Comparison of ENCODE assay signal across 1 cellular context in the genomic region with DNA sequence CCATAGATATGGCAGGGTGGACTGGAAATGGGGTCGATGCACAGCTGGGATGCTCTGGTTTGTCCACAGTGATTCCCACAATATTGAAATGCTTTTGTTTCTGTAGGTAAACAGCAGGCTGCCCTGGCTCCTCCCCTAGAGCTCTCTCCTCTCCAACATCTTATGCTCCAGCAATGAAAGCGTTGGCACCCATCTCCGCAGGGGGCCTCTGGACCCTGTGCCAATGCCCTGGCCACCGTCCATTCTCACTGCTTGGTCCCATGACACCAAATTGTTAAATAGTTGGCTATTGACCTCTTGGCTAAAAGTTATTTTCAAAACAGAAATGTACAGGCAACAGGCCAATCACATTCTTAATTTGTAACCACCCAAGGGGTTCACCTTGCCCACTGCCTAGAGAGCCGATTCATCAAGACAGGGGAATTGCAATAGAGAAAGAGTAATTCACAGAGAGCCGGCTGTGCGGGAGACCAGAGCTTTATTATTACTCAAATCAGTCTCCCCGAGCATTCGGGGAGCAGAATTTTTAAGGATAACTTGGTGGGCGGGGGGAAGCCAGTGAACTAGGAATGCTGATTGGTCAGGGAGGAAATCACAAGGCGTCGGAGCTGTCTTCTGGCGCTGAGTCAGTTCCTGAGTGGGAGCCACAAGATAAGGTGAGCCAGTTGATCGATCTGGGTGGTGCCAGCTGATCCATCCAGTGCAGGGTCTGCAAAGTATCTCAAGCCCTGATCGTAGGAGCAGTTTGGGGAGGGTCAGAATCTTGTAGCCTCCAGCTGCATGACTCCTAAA.
TF ChIP-seq lines count a peak whose summit lies in the region.

No MANE protein-coding gene starts in this region.

TF ChIP-seq in K562, 482 proteins besides CTCF, POLR2A, EP300 and RAD21:
- TF ChIP-seq FOSL1 (tag; conservative IDR thresholded peaks at IDR 0.05) (peak; percentile 69), JUND (IDR thresholded peaks at IDR 0.05; ENCODE audit: borderline replicate concordance, low read depth, low read length) (no peak), JUND (tag; IDR thresholded peaks at IDR 0.05; ENCODE audit: borderline replicate concordance, low read depth, low read length) (peak; percentile 22; the same call in 1 of the 3 replicates), ARID1B (IDR thresholded peaks at IDR 0.05) (peak; percentile 26; the same call in 1 of the 2 replicates)
- TF ChIP-seq, protein P1, sequence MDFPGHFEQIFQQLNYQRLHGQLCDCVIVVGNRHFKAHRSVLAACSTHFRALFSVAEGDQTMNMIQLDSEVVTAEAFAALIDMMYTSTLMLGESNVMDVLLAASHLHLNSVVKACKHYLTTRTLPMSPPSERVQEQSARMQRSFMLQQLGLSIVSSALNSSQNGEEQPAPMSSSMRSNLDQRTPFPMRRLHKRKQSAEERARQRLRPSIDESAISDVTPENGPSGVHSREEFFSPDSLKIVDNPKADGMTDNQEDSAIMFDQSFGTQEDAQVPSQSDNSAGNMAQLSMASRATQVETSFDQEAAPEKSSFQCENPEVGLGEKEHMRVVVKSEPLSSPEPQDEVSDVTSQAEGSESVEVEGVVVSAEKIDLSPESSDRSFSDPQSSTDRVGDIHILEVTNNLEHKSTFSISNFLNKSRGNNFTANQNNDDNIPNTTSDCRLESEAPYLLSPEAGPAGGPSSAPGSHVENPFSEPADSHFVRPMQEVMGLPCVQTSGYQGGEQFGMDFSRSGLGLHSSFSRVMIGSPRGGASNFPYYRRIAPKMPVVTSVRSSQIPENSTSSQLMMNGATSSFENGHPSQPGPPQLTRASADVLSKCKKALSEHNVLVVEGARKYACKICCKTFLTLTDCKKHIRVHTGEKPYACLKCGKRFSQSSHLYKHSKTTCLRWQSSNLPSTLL (IDR thresholded peaks at IDR 0.05), result peak; percentile 84
- TF ChIP-seq, protein P2, sequence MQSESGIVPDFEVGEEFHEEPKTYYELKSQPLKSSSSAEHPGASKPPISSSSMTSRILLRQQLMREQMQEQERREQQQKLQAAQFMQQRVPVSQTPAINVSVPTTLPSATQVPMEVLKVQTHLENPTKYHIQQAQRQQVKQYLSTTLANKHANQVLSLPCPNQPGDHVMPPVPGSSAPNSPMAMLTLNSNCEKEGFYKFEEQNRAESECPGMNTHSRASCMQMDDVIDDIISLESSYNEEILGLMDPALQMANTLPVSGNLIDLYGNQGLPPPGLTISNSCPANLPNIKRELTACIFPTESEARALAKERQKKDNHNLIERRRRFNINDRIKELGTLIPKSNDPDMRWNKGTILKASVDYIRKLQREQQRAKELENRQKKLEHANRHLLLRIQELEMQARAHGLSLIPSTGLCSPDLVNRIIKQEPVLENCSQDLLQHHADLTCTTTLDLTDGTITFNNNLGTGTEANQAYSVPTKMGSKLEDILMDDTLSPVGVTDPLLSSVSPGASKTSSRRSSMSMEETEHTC (IDR thresholded peaks at IDR 0.05), result no peak
